14 cellular contexts compared by ENCODE assay signal in the genomic region with DNA sequence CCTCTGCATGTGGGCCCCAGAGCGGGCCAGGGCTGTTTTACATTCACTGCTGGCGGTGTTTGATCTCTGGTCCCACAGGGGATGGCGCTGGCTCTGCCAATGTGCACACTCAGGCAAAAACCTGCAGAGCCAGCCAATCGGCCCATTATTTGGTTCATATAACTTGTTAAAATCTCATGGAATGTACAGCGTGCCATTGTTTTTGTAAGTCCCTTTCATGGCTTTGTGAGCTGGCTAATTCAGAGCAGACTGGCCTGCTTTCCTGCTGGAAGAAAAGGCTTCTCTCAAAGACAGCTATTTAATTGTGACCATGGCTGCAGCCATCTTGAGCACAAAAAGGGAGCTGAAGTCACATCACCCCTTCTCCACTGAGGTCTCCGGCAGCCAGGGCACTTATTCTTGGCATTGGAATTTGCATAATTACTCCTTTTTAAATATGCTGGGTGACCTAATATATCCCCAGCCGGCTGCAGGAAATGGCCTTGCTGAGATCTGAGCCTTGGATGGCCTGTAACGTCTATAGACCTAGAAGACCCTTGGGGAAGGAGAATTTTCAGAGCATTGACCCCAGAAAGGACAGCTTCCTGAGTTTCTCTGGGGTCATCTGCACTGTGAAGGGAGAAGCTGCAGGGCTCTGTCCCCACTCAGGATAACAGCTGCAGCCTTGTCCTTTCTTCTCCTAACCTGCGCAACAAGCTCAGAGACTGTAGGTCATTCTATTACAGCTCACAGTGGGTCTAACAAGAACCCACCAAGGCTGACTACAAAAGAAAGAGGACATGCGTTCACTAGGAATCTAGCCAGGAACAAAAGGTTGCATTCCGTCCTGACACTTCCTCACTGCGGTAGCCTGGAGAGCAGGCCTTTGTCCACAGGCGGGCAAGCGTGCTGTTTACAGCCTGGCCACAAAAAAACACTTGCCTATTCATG. TPM values are rescaled to one million over a fixed set of nuclear protein-coding genes. Genes with fewer than 3 reads are reported as not detected.
DNase-seq lines count a peak whose midpoint lies in the region; ATAC-seq and TF ChIP-seq lines count a peak whose summit lies in the region.
"Had no signal": no experiment of that assay in that cellular context is flagged by ENCODE, and none has a peak within 500 bp of the region (broad histone marks: within the 10 kb centered on the region; RNA-seq: fewer than 3 reads in every experiment).

No MANE protein-coding gene starts in this region.

- intact Hi-C loops in adrenal gland (cut with DNase I) = loop anchor here in 1 of 2 donors (10.0 kb wide), 1 partner anchor 209 kb away; no protein-coding TSS in a partner anchor
- intact Hi-C loops in left ventricle myocardium inferior (cut with micrococcal nuclease) = loop anchor here (10.0 kb wide), 1 partner anchor 49 kb away; a partner anchor contains a TSS
- intact Hi-C loops in body of pancreas (cut with DNase I) = no loop called here

- H3K4me2 ChIP-seq in neural cell (ENCODE audit: low read length) = no peak overlapping the region

- H3K4me3 ChIP-seq in adrenal gland = no peak overlapping the region
- no peak overlapping the region for H3K4me3 ChIP-seq in left ventricle myocardium inferior
- no peak overlapping the region for H3K4me3 ChIP-seq in neural cell (ENCODE audit: low read length)
- no peak overlapping the region for H3K4me3 ChIP-seq in body of pancreas
- H3K4me3 ChIP-seq: thoracic aorta had no signal

- H3K36me3 ChIP-seq in adrenal gland (replicated peaks in 1 of 2) (peaks cover 0 to 6% of the 10 kb centered on the region in 2 donors), left ventricle myocardium inferior (peaks cover 7% of the 10 kb centered on the region), neural cell (ENCODE audit: insufficient read depth, low read length) (no peaks in the 10 kb centered on the region), body of pancreas (replicated peaks in 1 of 2; ENCODE audit: insufficient read depth in 1 of 2, low read depth in 2 of 2) (no peaks in the 10 kb centered on the region)
- H3K36me3 ChIP-seq: thoracic aorta had no signal

- no peak for TF ChIP-seq RAD21 in neural cell (conservative IDR thresholded peaks at IDR 0.05)

- H4K20me1 ChIP-seq in neural cell (ENCODE audit: insufficient read depth) = no peaks in the 10 kb centered on the region

- H3K9ac ChIP-seq in neural cell (ENCODE audit: low read length) = no peak overlapping the region

- H3K4me1 ChIP-seq in adrenal gland (replicated peaks in 1 of 2) = peaks cover 0 to 19% of the 10 kb centered on the region in 2 donors
- peaks cover 26% of the 10 kb centered on the region for H3K4me1 ChIP-seq in left ventricle myocardium inferior
- H3K4me1 ChIP-seq in body of pancreas = peaks cover 5% of the 10 kb centered on the region

- DNase-seq in C1 segment of cervical spinal cord (lab: John Stamatoyannopoulos, UW) (peak in 10 of 14 donors; percentile 20 to 80 (median 52)), adrenal gland (peak in 1 of 7 donors; percentile 27), left ventricle myocardium inferior (no peak), body of pancreas (no peak), ACHN (no peak), NOMO-1 (lab: John Stamatoyannopoulos, UW; ENCODE audit: unreplicated experiment in 2 of 2) (no peak), activated T-cell treated with anti-CD3 and anti-CD28 coated beads for 4 hours (no peak)
- DNase-seq: foreskin melanocyte; GF-D8; stimulated activated CD4-positive, alpha-beta T cell treated with anti-CD3 and anti-CD28 coated beads, Interleukin-2, amount 100 ng/mL, for 48 hours; T-helper 17 cell had no signal

- H2AFZ ChIP-seq in neural cell (ENCODE audit: low read depth, low read length) = peak overlapping the region; percentile 9

- TF ChIP-seq POLR2A in adrenal gland (IDR thresholded peaks at IDR 0.05) (no peak), body of pancreas (IDR thresholded peaks at IDR 0.05) (no peak)

- H3K79me2 ChIP-seq in neural cell (replicated peaks; ENCODE audit: insufficient read depth, low read length) = no peaks in the 10 kb centered on the region

- H3K27me3 ChIP-seq in adrenal gland = no peaks in the 10 kb centered on the region
- no peaks in the 10 kb centered on the region for H3K27me3 ChIP-seq in left ventricle myocardium inferior (ENCODE audit: low read depth)
- no peaks in the 10 kb centered on the region for H3K27me3 ChIP-seq in neural cell (ENCODE audit: insufficient read depth, low read depth, low read length)
- H3K27me3 ChIP-seq in body of pancreas = no peaks in the 10 kb centered on the region

- 69 to 83% (median 76%) methylated on average over 14 of the region's 14 CpGs for WGBS in adrenal gland, 4 donors
- WGBS in body of pancreas, 2 donors = 86 to 91% methylated on average over 13 to 14 of the region's 14 CpGs

- no peak for TF ChIP-seq EP300 in neural cell (conservative IDR thresholded peaks at IDR 0.05; ENCODE audit: poor library complexity, severe bottlenecking)

- H3F3A ChIP-seq in neural cell (ENCODE audit: insufficient read depth, low read length, poor library complexity, severe bottlenecking) = no peaks in the 10 kb centered on the region

- no peaks in the 10 kb centered on the region for H3K9me3 ChIP-seq in adrenal gland (replicated peaks in 1 of 3)
- no peaks in the 10 kb centered on the region for H3K9me3 ChIP-seq in left ventricle myocardium inferior (replicated peaks)
- H3K9me3 ChIP-seq in neural cell (ENCODE audit: low read length) = no peaks in the 10 kb centered on the region
- H3K9me3 ChIP-seq in body of pancreas = no peaks in the 10 kb centered on the region
- H3K9me3 ChIP-seq: thoracic aorta had no signal

- H3K27ac ChIP-seq in adrenal gland (peak overlapping the region in 3 of 5 donors; percentile 2 to 14 (median 10)), left ventricle myocardium inferior (replicated peaks) (peak overlapping the region; percentile 66), neural cell (ENCODE audit: low read length) (no peak overlapping the region), body of pancreas (no peak overlapping the region)
- H3K27ac ChIP-seq: thoracic aorta had no signal

- ATAC-seq in body of pancreas = no peak
- ATAC-seq: HCT116, T-helper 17 cell had no signal

- H3K9me2 ChIP-seq in neural cell (ENCODE audit: insufficient read depth, low read length) = no peaks in the 10 kb centered on the region

- in situ Hi-C loops in ACHN (cut with HindIII; ENCODE audit: low pct_ligation_motif_present, low pct_unique_long_range_greater_than_20kb, low sequenced_read_pairs) = no loop called here

- TF ChIP-seq CTCF in adrenal gland (IDR thresholded peaks at IDR 0.05) (no peak), left ventricle myocardium inferior (IDR thresholded peaks at IDR 0.05; ENCODE audit: borderline replicate concordance) (no peak), neural cell (IDR thresholded peaks at IDR 0.05; ENCODE audit: poor library complexity, severe bottlenecking) (no peak), body of pancreas (IDR thresholded peaks at IDR 0.05) (no peak)

TF ChIP-seq in neural cell, 6 proteins besides CTCF, POLR2A, EP300 and RAD21:
- TF ChIP-seq TAF1 (IDR thresholded peaks at IDR 0.05; ENCODE audit: low read depth) = no peak
- TF ChIP-seq EZH2 (IDR thresholded peaks at IDR 0.05; ENCODE audit: borderline replicate concordance, insufficient read depth, low read length, poor library complexity, severe bottlenecking) = no peak
- TF ChIP-seq, protein P1, sequence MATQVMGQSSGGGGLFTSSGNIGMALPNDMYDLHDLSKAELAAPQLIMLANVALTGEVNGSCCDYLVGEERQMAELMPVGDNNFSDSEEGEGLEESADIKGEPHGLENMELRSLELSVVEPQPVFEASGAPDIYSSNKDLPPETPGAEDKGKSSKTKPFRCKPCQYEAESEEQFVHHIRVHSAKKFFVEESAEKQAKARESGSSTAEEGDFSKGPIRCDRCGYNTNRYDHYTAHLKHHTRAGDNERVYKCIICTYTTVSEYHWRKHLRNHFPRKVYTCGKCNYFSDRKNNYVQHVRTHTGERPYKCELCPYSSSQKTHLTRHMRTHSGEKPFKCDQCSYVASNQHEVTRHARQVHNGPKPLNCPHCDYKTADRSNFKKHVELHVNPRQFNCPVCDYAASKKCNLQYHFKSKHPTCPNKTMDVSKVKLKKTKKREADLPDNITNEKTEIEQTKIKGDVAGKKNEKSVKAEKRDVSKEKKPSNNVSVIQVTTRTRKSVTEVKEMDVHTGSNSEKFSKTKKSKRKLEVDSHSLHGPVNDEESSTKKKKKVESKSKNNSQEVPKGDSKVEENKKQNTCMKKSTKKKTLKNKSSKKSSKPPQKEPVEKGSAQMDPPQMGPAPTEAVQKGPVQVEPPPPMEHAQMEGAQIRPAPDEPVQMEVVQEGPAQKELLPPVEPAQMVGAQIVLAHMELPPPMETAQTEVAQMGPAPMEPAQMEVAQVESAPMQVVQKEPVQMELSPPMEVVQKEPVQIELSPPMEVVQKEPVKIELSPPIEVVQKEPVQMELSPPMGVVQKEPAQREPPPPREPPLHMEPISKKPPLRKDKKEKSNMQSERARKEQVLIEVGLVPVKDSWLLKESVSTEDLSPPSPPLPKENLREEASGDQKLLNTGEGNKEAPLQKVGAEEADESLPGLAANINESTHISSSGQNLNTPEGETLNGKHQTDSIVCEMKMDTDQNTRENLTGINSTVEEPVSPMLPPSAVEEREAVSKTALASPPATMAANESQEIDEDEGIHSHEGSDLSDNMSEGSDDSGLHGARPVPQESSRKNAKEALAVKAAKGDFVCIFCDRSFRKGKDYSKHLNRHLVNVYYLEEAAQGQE (IDR thresholded peaks at IDR 0.05; ENCODE audit: borderline replicate concordance) = no peak
- TF ChIP-seq MXI1 (conservative IDR thresholded peaks at IDR 0.05; ENCODE audit: poor library complexity, severe bottlenecking) = no peak
TF ChIP-seq in neural cell: peak in this region for 0.

RNA-seq across cellular contexts. Expression of a gene that starts 45.8 kb away (rescaled TPM):
- total RNA-seq in adrenal gland (10 to 100 TPM; 12.7 to 31.6 (median 23.9) TPM), left ventricle myocardium inferior (23.5 TPM), body of pancreas (10 to 100 TPM in 1 of 2 donors, 1 to 10 TPM in 1; 7.9 to 10.9 TPM)
- polyA plus RNA-seq in adrenal gland (10 to 100 TPM in 2 of 3 donors, 1 to 10 TPM in 1; 6.5 to 30.6 (median 15.0) TPM), neural cell (2.5 and 5.2 TPM in 2 replicates)
- 2.7 and 3.7 TPM in 2 replicates for polyA minus RNA-seq in neural cell

Comparison
In these comparisons a context has a peak if more than half of its experiments do, and no peak if none do; other contexts are left out.
1. DNase-seq: peak in C1 segment of cervical spinal cord (10 of 14); none in left ventricle myocardium inferior (single experiment), body of pancreas (0 of 4), ACHN (single experiment), NOMO-1 (0 of 2) and activated T-cell treated with anti-CD3 and anti-CD28 coated beads for 4 hours (single experiment).
2. H3K27ac ChIP-seq: peak in adrenal gland (3 of 5) and left ventricle myocardium inferior (single experiment); none in neural cell (single experiment) and body of pancreas (0 of 4).